36 cellular contexts compared by ENCODE assay signal in the genomic region with DNA sequence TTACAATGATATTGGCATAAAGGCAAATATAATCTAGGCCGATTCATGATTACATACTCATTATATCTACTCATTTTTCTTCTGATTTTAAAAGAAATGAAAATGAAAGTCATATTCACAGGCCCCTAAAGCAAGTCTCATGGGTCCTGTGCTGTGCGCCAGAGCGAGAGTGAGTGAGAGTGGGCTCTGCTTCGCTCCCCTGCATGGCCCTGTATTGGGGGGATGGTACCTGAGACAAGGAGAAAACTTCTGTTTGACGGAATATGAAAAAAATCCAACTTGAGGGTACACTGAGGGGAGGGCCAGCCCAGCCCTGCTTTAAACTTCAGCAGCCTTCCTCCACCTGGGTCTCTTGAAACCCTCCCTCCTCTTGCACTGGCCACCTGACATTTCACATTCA.
"Had no signal": no experiment of that assay in that cellular context is flagged by ENCODE, and none has a peak within 500 bp of the region (broad histone marks: within the 10 kb centered on the region; RNA-seq: fewer than 3 reads in every experiment).

No MANE protein-coding gene starts in this region.

- H3K9me3 Mint-ChIP-seq: activated B cell treated with CpG ODN at 0.5 μM for 24 hours; activated CD4-positive, alpha-beta memory T cell treated with anti-CD3 and anti-CD28 coated beads, Interleukin-2, amount 10 ng/mL, durations not matched to agents 7 days and 5 days; activated naive CD4-positive, alpha-beta T cell treated with anti-CD3 and anti-CD28 coated beads, Interleukin-2, amount 10 ng/mL, durations not matched to agents 7 days and 5 days; activated naive CD8-positive, alpha-beta T cell treated with anti-CD3 and anti-CD28 coated beads for 36 hours; T-cell had no signal

- H3K36me3 ChIP-seq: brain microvascular endothelial cell had no signal

- H3K4me2 ChIP-seq: PC-9 had no signal

- H3K4me1 Mint-ChIP-seq: activated B cell treated with CpG ODN at 0.5 μM for 24 hours; activated CD4-positive, alpha-beta memory T cell treated with anti-CD3 and anti-CD28 coated beads, Interleukin-2, amount 10 ng/mL, durations not matched to agents 7 days and 5 days; activated CD8-positive, alpha-beta memory T cell treated with anti-CD3 and anti-CD28 coated beads, Interleukin-2, amount 10 ng/mL, durations not matched to agents 7 days and 5 days; activated naive CD4-positive, alpha-beta T cell treated with anti-CD3 and anti-CD28 coated beads, Interleukin-2, amount 10 ng/mL, durations not matched to agents 7 days and 5 days; activated naive CD8-positive, alpha-beta T cell treated with anti-CD3 and anti-CD28 coated beads for 36 hours; T-cell had no signal

- H3K4me3 Mint-ChIP-seq: activated B cell treated with CpG ODN at 0.5 μM for 24 hours; activated CD4-positive, alpha-beta memory T cell treated with anti-CD3 and anti-CD28 coated beads, Interleukin-2, amount 10 ng/mL, durations not matched to agents 7 days and 5 days; activated CD8-positive, alpha-beta memory T cell treated with anti-CD3 and anti-CD28 coated beads, Interleukin-2, amount 10 ng/mL, durations not matched to agents 7 days and 5 days; activated naive CD4-positive, alpha-beta T cell treated with anti-CD3 and anti-CD28 coated beads, Interleukin-2, amount 10 ng/mL, durations not matched to agents 7 days and 5 days; activated naive CD8-positive, alpha-beta T cell treated with anti-CD3 and anti-CD28 coated beads for 36 hours; T-cell had no signal

- DNase-seq: activated B cell treated with CpG ODN at 0.5 μM for 24 hours; activated CD4-positive, alpha-beta memory T cell treated with anti-CD3 and anti-CD28 coated beads, Interleukin-2, amount 10 ng/mL, durations not matched to agents 7 days and 5 days; activated CD4-positive, alpha-beta T cell treated with anti-CD3 and anti-CD28 coated beads for 48 hours; activated CD4-positive, CD25-positive, alpha-beta regulatory T cell treated with anti-CD3 and anti-CD28 coated beads, Interleukin-2, amount 50 U/mL, for 72 hours; activated CD8-positive, alpha-beta memory T cell treated with anti-CD3 and anti-CD28 coated beads for 24 hours; activated CD8-positive, alpha-beta memory T cell treated with anti-CD3 and anti-CD28 coated beads, Interleukin-2, amount 10 ng/mL, durations not matched to agents 7 days and 5 days; activated effector memory CD4-positive, alpha-beta T cell treated with Interleukin-2 at 50 U/mL for 16 hours; activated naive CD4-positive, alpha-beta T cell treated with anti-CD3 and anti-CD28 coated beads, Interleukin-2, amount 10 ng/mL, durations not matched to agents 7 days and 5 days; activated naive CD8-positive, alpha-beta T cell treated with anti-CD3 and anti-CD28 coated beads for 36 hours; activated T-cell treated with anti-CD3 and anti-CD28 coated beads, Interleukin-2, amount 50 U/mL, for 48 hours; amniotic stem cell; aorta; brain microvascular endothelial cell; KG1; MM.1S; MV-4-11; NCI-H1092; NCI-H1417; NCI-H146; NCI-H187; NCI-H2029 treated with DMSO at 0.1 percent for 48 hours; NCI-H2107; NCI-H2171; NCI-H510A; NCI-H526; NCI-H748 treated with DMSO at 0.1 percent for 48 hours; NK-92 treated with Interleukin-12 subunit alpha and Interleukin-12 subunit beta, amount 100 ng/mL, for 24 hours; PC-9; SIG-M5; T-cell; T-helper 2 cell; T-helper 9 cell had no signal

- H3K27ac ChIP-seq: brain microvascular endothelial cell, PC-9, RWPE1, VCaP had no signal

- H3K36me3 Mint-ChIP-seq: activated CD8-positive, alpha-beta memory T cell treated with anti-CD3 and anti-CD28 coated beads, Interleukin-2, amount 10 ng/mL, durations not matched to agents 7 days and 5 days; activated naive CD4-positive, alpha-beta T cell treated with anti-CD3 and anti-CD28 coated beads, Interleukin-2, amount 10 ng/mL, durations not matched to agents 7 days and 5 days; activated naive CD8-positive, alpha-beta T cell treated with anti-CD3 and anti-CD28 coated beads for 36 hours; T-cell had no signal

- H3K4me3 ChIP-seq: PC-9 had no signal

- H3K27me3 ChIP-seq: brain microvascular endothelial cell had no signal

- H3K27me3 Mint-ChIP-seq: activated CD8-positive, alpha-beta memory T cell treated with anti-CD3 and anti-CD28 coated beads, Interleukin-2, amount 10 ng/mL, durations not matched to agents 7 days and 5 days; activated naive CD4-positive, alpha-beta T cell treated with anti-CD3 and anti-CD28 coated beads, Interleukin-2, amount 10 ng/mL, durations not matched to agents 7 days and 5 days; activated naive CD8-positive, alpha-beta T cell treated with anti-CD3 and anti-CD28 coated beads for 36 hours had no signal

- ATAC-seq: activated CD8-positive, alpha-beta memory T cell treated with anti-CD3 and anti-CD28 coated beads, Interleukin-2, amount 10 ng/mL, durations not matched to agents 7 days and 5 days; Right ventricle myocardium inferior; SK-N-SH treated with all-trans-retinoic acid at 6 μM for 48 hours; T-cell had no signal

- H3K27ac Mint-ChIP-seq: activated B cell treated with CpG ODN at 0.5 μM for 24 hours; activated CD4-positive, alpha-beta memory T cell treated with anti-CD3 and anti-CD28 coated beads, Interleukin-2, amount 10 ng/mL, durations not matched to agents 7 days and 5 days; activated CD8-positive, alpha-beta memory T cell treated with anti-CD3 and anti-CD28 coated beads, Interleukin-2, amount 10 ng/mL, durations not matched to agents 7 days and 5 days; activated naive CD4-positive, alpha-beta T cell treated with anti-CD3 and anti-CD28 coated beads, Interleukin-2, amount 10 ng/mL, durations not matched to agents 7 days and 5 days; activated naive CD8-positive, alpha-beta T cell treated with anti-CD3 and anti-CD28 coated beads for 36 hours; T-cell had no signal

- H2AFZ ChIP-seq: PC-9 had no signal
